Comparison of ENCODE assay signal across 8 cellular contexts in the genomic region with DNA sequence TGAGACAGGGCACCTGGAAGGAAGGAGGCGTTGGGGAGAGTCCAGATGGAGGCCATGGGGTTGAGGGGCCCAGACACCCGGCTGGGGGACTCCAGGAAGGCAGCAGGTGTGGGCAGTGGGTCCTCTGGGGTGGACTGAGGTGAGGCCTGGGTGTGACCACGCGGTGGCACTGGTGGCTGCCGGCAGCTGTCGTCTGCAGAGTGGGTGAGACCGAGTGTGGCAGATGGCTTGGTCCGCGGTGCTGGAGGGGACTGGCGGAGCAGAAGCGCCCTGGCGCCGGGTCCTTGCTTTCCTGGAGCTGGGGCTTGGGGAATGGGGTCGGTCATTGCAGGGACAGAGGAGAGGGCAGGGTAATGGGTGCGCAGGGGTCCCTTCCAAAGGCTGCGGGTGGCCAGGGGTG. TPM values are rescaled to one million over a fixed set of nuclear protein-coding genes. Genes with fewer than 3 reads are reported as not detected.
A peak's percentile ranks its signal among the peaks of the same experiment; 100 is the strongest.
DNase-seq lines count a peak whose midpoint lies in the region; ATAC-seq and TF ChIP-seq lines count a peak whose summit lies in the region.

No MANE protein-coding gene starts in this region.

- H3K4me3 ChIP-seq in BLaER1 (peak overlapping the region; percentile 70), SK-N-MC (peak overlapping the region; percentile 75), right cardiac atrium (ENCODE audit: low read length) (peak overlapping the region; percentile 46), suprapubic skin (peak overlapping the region; percentile 48), PC-9 (no peak overlapping the region)

- H4K20me1 ChIP-seq in BLaER1 (peaks cover 60% of the 10 kb centered on the region), PC-9 (ENCODE audit: insufficient read depth) (peaks cover 30% of the 10 kb centered on the region)

- intact Hi-C loops in right cardiac atrium (cut with DNase I) = no loop called here
- intact Hi-C loops in PC-9 (cut with micrococcal nuclease; ENCODE audit: unreplicated experiment) = no loop called here

- ATAC-seq in GM21529 (IDR thresholded peaks at IDR 0.05; ENCODE audit: unreplicated experiment) (peak; percentile 4), right cardiac atrium (peak; percentile 58 to 64)

- TF ChIP-seq EP300 in suprapubic skin (IDR thresholded peaks at IDR 0.05) = no peak

- no peak overlapping the region for H2AFZ ChIP-seq in PC-9

- H3K4me1 ChIP-seq in BLaER1 (peaks cover 67% of the 10 kb centered on the region), right cardiac atrium (ENCODE audit: control insufficient read depth, insufficient read depth, low read length) (no peaks in the 10 kb centered on the region), suprapubic skin (peaks cover 38% of the 10 kb centered on the region), PC-9 (replicated peaks; ENCODE audit: insufficient read depth) (no peaks in the 10 kb centered on the region)

- no peak for TF ChIP-seq CTCF in suprapubic skin (IDR thresholded peaks at IDR 0.05)
- no peak for TF ChIP-seq CTCF in PC-9 (conservative IDR thresholded peaks at IDR 0.05)

- H3K27ac ChIP-seq in BLaER1 (no peak overlapping the region), SK-N-MC (0 out of 2 replicates have a peak overlapping the region, but pooled peaks have one; percentile 50), right cardiac atrium (ENCODE audit: low read length) (no peak overlapping the region), suprapubic skin (no peak overlapping the region), PC-9 (no peak overlapping the region)

- no peaks in the 10 kb centered on the region for H3K9me3 ChIP-seq in BLaER1
- no peaks in the 10 kb centered on the region for H3K9me3 ChIP-seq in SK-N-MC (ENCODE audit: low read depth, low read length)
- H3K9me3 ChIP-seq in right cardiac atrium (ENCODE audit: control insufficient read depth, low read length) = no peaks in the 10 kb centered on the region
- H3K9me3 ChIP-seq in suprapubic skin = no peaks in the 10 kb centered on the region
- no peaks in the 10 kb centered on the region for H3K9me3 ChIP-seq in PC-9 (ENCODE audit: insufficient read depth, low read depth)

- H3K79me2 ChIP-seq in PC-9 (ENCODE audit: low read depth) = no peaks in the 10 kb centered on the region

- H3K27me3 ChIP-seq in BLaER1 (peaks cover 16% of the 10 kb centered on the region), right cardiac atrium (ENCODE audit: control insufficient read depth, insufficient read depth) (no peaks in the 10 kb centered on the region), suprapubic skin (peaks cover 42% of the 10 kb centered on the region), PC-9 (ENCODE audit: insufficient read depth, low read depth) (no peaks in the 10 kb centered on the region)

- POLR2A ChIA-PET in PC-9 (lab: Charles Lee; ENCODE audit: unreplicated experiment) = no interaction called here

- CTCF ChIA-PET in PC-9 (lab: Charles Lee) = no interaction called here

- H3K4me2 ChIP-seq in BLaER1 = peak overlapping the region; percentile 95
- H3K4me2 ChIP-seq in PC-9 = no peak overlapping the region

- no peaks in the 10 kb centered on the region for H3F3A ChIP-seq in PC-9 (ENCODE audit: insufficient read depth, low read depth)

- DNase-seq in SK-N-MC (ENCODE audit: low read depth, low spot score) (no peak), right cardiac atrium (peak in 1 of 3 donors; percentile 59), suprapubic skin (ENCODE audit: low spot score in 2 of 2) (no peak), PC-9 (no peak), foreskin melanocyte (no peak)
- no peak for DNase-seq in activated CD4-positive, CD25-positive, alpha-beta regulatory T cell (lab: John Stamatoyannopoulos, UW)

- BruUV-seq in PC-9 (replicated peaks; lab: Mats Ljungman, UMichigan) = no TSS peak

- no peak for TF ChIP-seq POLR2A in suprapubic skin (IDR thresholded peaks at IDR 0.05)

- 27% methylated on average over 16 of the region's 16 CpGs for WGBS in right cardiac atrium
- whole genome bisulfite sequencing in suprapubic skin = 42% methylated on average over 16 of the region's 16 CpGs

- no peaks in the 10 kb centered on the region for H3K9me2 ChIP-seq in PC-9 (ENCODE audit: insufficient read depth)

- peaks cover 13% of the 10 kb centered on the region; the same call in 1 of the 2 replicates for H3K36me3 ChIP-seq in BLaER1
- peaks cover 4% of the 10 kb centered on the region; the same call in 1 of the 2 replicates for H3K36me3 ChIP-seq in SK-N-MC (ENCODE audit: insufficient read depth, low read length)
- H3K36me3 ChIP-seq in suprapubic skin = no peaks in the 10 kb centered on the region
- no peaks in the 10 kb centered on the region for H3K36me3 ChIP-seq in PC-9 (ENCODE audit: low read depth)

- H3K9ac ChIP-seq in BLaER1 = 0 out of 2 replicates have a peak overlapping the region, but pooled peaks have one; percentile 34
- no peak overlapping the region for H3K9ac ChIP-seq in SK-N-MC (ENCODE audit: insufficient read length)

RNA-seq across cellular contexts. Expression of a gene that starts 12.5 kb away (rescaled TPM):
- total RNA-seq in right cardiac atrium (10 to 100 TPM; 17.1 to 26.4 (median 21.4) TPM), suprapubic skin (10 to 100 TPM; 50.6 to 84.8 (median 71.1) TPM), PC-9 (2021) (278 and 381 TPM in 2 replicates)
- 12.0 TPM for polyA plus RNA-seq in right cardiac atrium

RNA-seq across cellular contexts. Expression of a gene that starts 19.1 kb away (rescaled TPM):
- total RNA-seq in right cardiac atrium (10 to 100 TPM; 16.1 to 36.4 (median 21.6) TPM), suprapubic skin (10 to 100 TPM in 1 of 4 donors, 1 to 10 TPM in 3; 5.4 to 10.1 (median 7.9) TPM), PC-9 (2021) (20.9 and 37.7 TPM in 2 replicates)
- polyA plus RNA-seq in right cardiac atrium = 65.5 TPM

RNA-seq across cellular contexts. Expression of a gene that starts 32.5 kb away (rescaled TPM):
- total RNA-seq in right cardiac atrium (10 to 100 TPM; 37.3 to 62.5 (median 38.6) TPM), suprapubic skin (10 to 100 TPM; 12.7 to 34.8 (median 31.6) TPM), PC-9 (2021) (19.2 and 41.8 TPM in 2 replicates)
- 25.7 TPM for polyA plus RNA-seq in right cardiac atrium

RNA-seq across cellular contexts. Expression of a gene that starts 41.7 kb away (rescaled TPM):
- total RNA-seq in right cardiac atrium (not detected), suprapubic skin (1 to 10 TPM; 1.8 to 4.9 (median 4.8) TPM), PC-9 (2021) (3.2 and 3.6 TPM in 2 replicates)
- polyA plus RNA-seq in right cardiac atrium = not detected

RNA-seq across cellular contexts. Expression of a gene that starts 50.5 kb away (rescaled TPM):
- 10 to 100 TPM; 44.4 to 78.0 (median 57.4) TPM for total RNA-seq in right cardiac atrium
- 112 TPM for polyA plus RNA-seq in right cardiac atrium
- total RNA-seq in suprapubic skin = under 1 TPM; 0.24 to 0.93 (median 0.44) TPM
- 0.60 and 0.81 TPM in 2 replicates for total RNA-seq in PC-9 (2021)
